ENCODE assay signal across 8 cellular contexts in the genomic region with DNA sequence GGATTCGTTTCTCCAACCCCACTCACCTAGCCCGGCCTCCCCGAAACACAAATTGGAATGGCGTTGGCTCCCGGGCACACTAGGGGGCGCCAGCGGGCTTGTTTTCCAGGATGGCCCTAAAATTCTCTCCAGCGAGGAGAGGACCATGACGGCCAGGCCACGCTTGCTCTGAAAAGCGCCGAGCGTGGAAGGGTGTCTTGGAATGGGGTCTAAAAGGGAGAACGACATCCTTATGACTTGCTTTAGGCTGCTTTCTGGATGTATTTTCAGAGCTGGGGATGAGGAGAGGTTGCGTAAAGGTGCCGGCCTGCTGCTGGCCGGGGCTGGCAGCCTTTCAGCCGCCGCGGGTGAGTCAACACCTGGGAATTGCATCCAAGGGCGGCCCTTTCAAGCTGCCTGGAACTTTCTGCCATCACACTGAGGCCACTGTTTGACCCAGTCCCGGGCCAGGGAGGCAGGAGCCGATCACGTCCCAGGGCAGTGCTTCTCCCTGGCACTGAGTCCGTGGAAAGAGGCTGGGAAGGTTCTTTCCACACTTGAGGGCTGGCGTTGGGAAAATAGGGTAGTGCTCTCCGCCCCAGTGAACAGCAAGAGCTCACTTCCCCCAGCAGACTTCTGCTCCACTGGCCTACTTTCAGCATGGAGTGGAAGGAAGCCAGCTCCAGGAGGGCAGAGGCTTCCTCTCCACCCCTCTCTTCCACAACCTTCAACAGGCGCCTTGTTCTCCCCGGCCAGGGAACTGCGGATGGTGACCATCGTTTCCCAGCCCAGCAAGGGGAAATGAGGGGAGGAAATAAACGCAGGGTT.
DNase-seq lines count a peak whose midpoint lies in the region; ATAC-seq and TF ChIP-seq lines count a peak whose summit lies in the region.

No MANE protein-coding gene starts in this region.

- WGBS in stomach, 5 donors: 1 to 4% (median 2%) methylated on average over 21 to 32 of the region's 32 CpGs

- TF ChIP-seq CTCF in LNCaP clone FGC (IDR thresholded peaks at IDR 0.05; ENCODE audit: control insufficient read depth, extremely low read depth, insufficient read depth) (peak; percentile 83), fibroblast of villous mesenchyme (IDR thresholded peaks at IDR 0.05; ENCODE audit: insufficient read depth, low read depth, low read length) (peak; percentile 99), neural progenitor cell (IDR thresholded peaks at IDR 0.05) (peak; percentile 100), stomach (IDR thresholded peaks at IDR 0.05) (peak in 5 of 7 experiments; percentile 86 to 96 (median 95))

- no peaks in the 10 kb centered on the region for H3F3A ChIP-seq in neural progenitor cell (ENCODE audit: low read depth)

- peaks cover 15% of the 10 kb centered on the region for H3K4me1 Mint-ChIP-seq in neural progenitor cell

- H3K4me1 ChIP-seq in neural progenitor cell: peaks cover 4% of the 10 kb centered on the region
- H3K4me1 ChIP-seq in stomach: peaks cover 8 to 21% (median 16%) of the 10 kb centered on the region in 4 donors

- H3K4me3 ChIP-seq in LNCaP clone FGC (ENCODE audit: low read depth, low read length) (peak overlapping the region; percentile 38), fibroblast of villous mesenchyme (ENCODE audit: low read depth, low read length) (peak overlapping the region; percentile 55), neural progenitor cell (peak overlapping the region; percentile 36), stomach (peak overlapping the region; percentile 35 to 44 (median 43))

- no peak overlapping the region for H3K9ac ChIP-seq in neural progenitor cell

- no peaks in the 10 kb centered on the region for H4K20me1 ChIP-seq in neural progenitor cell (ENCODE audit: low read depth)

- intact Hi-C loops in stomach (cut with DNase I; ENCODE audit: low total_unique reads): no loop called here

- H3K36me3 ChIP-seq in neural progenitor cell: no peaks in the 10 kb centered on the region
- H3K36me3 ChIP-seq in stomach: no peaks in the 10 kb centered on the region

- DNase-seq in COLO829 (ENCODE audit: low spot score) (peak; percentile 79), LNCaP clone FGC (ENCODE audit: low read depth) (peak; percentile 64), SHP77 (lab: John Stamatoyannopoulos, UW) (peak; percentile 82 to 83), activated gamma-delta T cell treated with Interleukin-2 at 50 U/mL for 16 hours (peak; percentile 78), fibroblast of villous mesenchyme (ENCODE audit: low read depth) (peak; percentile 88), neural progenitor cell (ENCODE audit: low spot score) (peak; percentile 89), stomach (peak; percentile 94)

- H3K9me3 ChIP-seq in neural progenitor cell (ENCODE audit: low read depth) (no peaks in the 10 kb centered on the region), stomach (peaks cover 0 to 4% (median 0%) of the 10 kb centered on the region in 4 donors)

- H3K27me3 ChIP-seq in neural progenitor cell (peaks cover 7% of the 10 kb centered on the region), stomach (no peaks in the 10 kb centered on the region)

- no peak for TF ChIP-seq POLR2A in stomach (IDR thresholded peaks at IDR 0.05)

- peaks cover 13% of the 10 kb centered on the region for H3K27me3 Mint-ChIP-seq in neural progenitor cell (ENCODE audit: insufficient read depth, low read depth)

- H3K4me3 Mint-ChIP-seq in neural progenitor cell: peak overlapping the region; percentile 69

- H3K9me3 Mint-ChIP-seq in neural progenitor cell: peaks cover 3% of the 10 kb centered on the region

- no peak overlapping the region for H3K27ac ChIP-seq in neural progenitor cell
- H3K27ac ChIP-seq in stomach: peak overlapping the region; percentile 81 to 94 (median 89)

- peak overlapping the region; percentile 98 for H2AFZ ChIP-seq in neural progenitor cell (replicated peaks)

- TF ChIP-seq EP300 in stomach (IDR thresholded peaks at IDR 0.05): no peak

- peak; percentile 89 for ATAC-seq in GM21529 (IDR thresholded peaks at IDR 0.05; ENCODE audit: unreplicated experiment)

- peak overlapping the region; percentile 77 for H3K4me2 ChIP-seq in neural progenitor cell

- H3K79me2 ChIP-seq in neural progenitor cell (ENCODE audit: low read depth): no peaks in the 10 kb centered on the region

- H3K36me3 Mint-ChIP-seq in neural progenitor cell: peaks cover 2% of the 10 kb centered on the region

- peak overlapping the region; percentile 30 for H3K27ac Mint-ChIP-seq in neural progenitor cell
